In genomic region chr22:36472689-36473088, GRCh38 we compare ENCODE assay signal across 1 cellular context.
TF ChIP-seq lines count a peak whose summit lies in the region.

No MANE protein-coding gene starts in this region.

TF ChIP-seq in IMR-90, 13 proteins besides CTCF, POLR2A, EP300 and RAD21:
- TF ChIP-seq ELK1 (IDR thresholded peaks at IDR 0.05; ENCODE audit: borderline replicate concordance, low read depth, low read length) (no peak), RFX5 (IDR thresholded peaks at IDR 0.05; ENCODE audit: low read depth, low read length) (no peak), RCOR1 (IDR thresholded peaks at IDR 0.05; ENCODE audit: insufficient replicate concordance, low read length) (no peak), SMC3 (IDR thresholded peaks at IDR 0.05; ENCODE audit: low read depth, low read length) (no peak), MXI1 (IDR thresholded peaks at IDR 0.05; ENCODE audit: borderline replicate concordance, low read depth, low read length) (no peak), NFE2L2 (IDR thresholded peaks at IDR 0.05; ENCODE audit: low read depth, low read length) (no peak)
